ENCODE assay signal across 10 cellular contexts in the genomic region with DNA sequence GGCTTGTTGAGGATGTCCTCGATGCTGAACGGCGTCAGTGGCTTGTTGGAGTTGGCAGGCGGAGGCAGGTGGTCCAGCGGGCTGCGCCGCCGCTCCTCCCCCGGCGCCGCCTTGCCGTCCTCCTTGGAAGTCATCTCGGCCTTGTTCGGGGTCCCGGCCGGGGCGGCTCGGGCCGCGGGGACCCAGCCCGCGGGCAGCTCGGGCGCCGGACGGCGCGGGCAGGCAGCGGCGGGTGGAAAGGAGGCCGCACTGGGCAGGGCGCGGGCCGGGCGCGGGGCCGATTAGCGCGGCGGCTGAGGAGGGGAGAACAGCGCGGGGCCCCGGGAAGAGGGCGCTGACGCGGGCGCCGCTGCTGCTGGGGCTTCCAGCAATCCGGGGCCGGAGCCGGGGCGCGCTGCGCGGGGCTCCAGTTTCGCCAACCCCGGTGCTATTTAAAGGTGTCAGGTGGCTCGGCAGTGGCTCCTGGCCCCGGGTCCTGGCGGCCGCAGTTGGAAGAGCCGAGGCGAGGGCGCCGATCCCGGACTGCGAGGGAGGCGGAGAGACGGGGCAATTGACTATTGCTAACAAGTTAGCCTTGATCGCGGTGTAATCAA. TPM values are rescaled to one million over a fixed set of nuclear protein-coding genes. Genes with fewer than 3 reads are reported as not detected.
DNase-seq lines count a peak whose midpoint lies in the region; TF ChIP-seq lines count a peak whose summit lies in the region.
"Had no signal": no experiment of that assay in that cellular context is flagged by ENCODE, and none has a peak within 500 bp of the region (broad histone marks: within the 10 kb centered on the region; RNA-seq: fewer than 3 reads in every experiment).

No MANE protein-coding gene starts in this region.

- no peaks in the 10 kb centered on the region for H3K36me3 ChIP-seq in HAP-1 (replicated peaks)
- H3K36me3 ChIP-seq in breast epithelium: no peaks in the 10 kb centered on the region
- no peaks in the 10 kb centered on the region for H3K36me3 ChIP-seq in osteoblast (ENCODE audit: insufficient read depth, low read length)
- H3K36me3 ChIP-seq: neutrophil had no signal

- H3K27me3 ChIP-seq in HAP-1 (ENCODE audit: low read depth) (no peaks in the 10 kb centered on the region), breast epithelium (peaks cover 21 to 100% of the 10 kb centered on the region in 2 donors), osteoblast (ENCODE audit: insufficient read depth, low read length) (peaks cover 97% of the 10 kb centered on the region)

- no peak overlapping the region for H3K27ac ChIP-seq in breast epithelium
- H3K27ac ChIP-seq in osteoblast (ENCODE audit: low read depth, low read length): no peak overlapping the region
- H3K27ac ChIP-seq: neutrophil had no signal

- intact Hi-C loops in breast epithelium (cut with DNase I; ENCODE audit: low total_unique reads): no loop called here

- TF ChIP-seq CTCF in breast epithelium (IDR thresholded peaks at IDR 0.05) (no peak), osteoblast (IDR thresholded peaks at IDR 0.05; ENCODE audit: extremely low read depth, low read depth, low read length) (no peak)

- H3K4me3 ChIP-seq in HAP-1 (peak overlapping the region; percentile 42; the same call in 1 of the 2 replicates), breast epithelium (peak overlapping the region; percentile 6 to 61 (median 23)), osteoblast (ENCODE audit: insufficient read depth, low read length) (no peak overlapping the region)

- in situ Hi-C loops in HAP-1 (cut with MboI; ENCODE audit: low sequenced_read_pairs): no loop called here

- H2AFZ ChIP-seq in osteoblast (ENCODE audit: low read length): no peak overlapping the region

- no peak overlapping the region for H3K4me2 ChIP-seq in osteoblast (ENCODE audit: insufficient read depth, low read length)

- DNase-seq in COLO668 (lab: John Stamatoyannopoulos, UW; ENCODE audit: unreplicated experiment): peak; percentile 10
- DNase-seq in HAP-1 (ENCODE audit: low spot score in 2 of 2): no peak
- no peak for DNase-seq in breast epithelium (ENCODE audit: low spot score in 2 of 2)
- DNase-seq in osteoblast (ENCODE audit: insufficient read length, low spot score, missing footprints): peak; percentile 85
- no peak for DNase-seq in NCI-H2029 (lab: John Stamatoyannopoulos, UW)
- DNase-seq in stimulated activated naive CD4-positive, alpha-beta T cell (lab: John Stamatoyannopoulos, UW): no peak
- DNase-seq in dedifferentiated amniotic fluid mesenchymal stem cell (ENCODE audit: extremely low spot score): no peak
- DNase-seq: activated CD8-positive, alpha-beta memory T cell treated with anti-CD3 and anti-CD28 coated beads for 24 hours; Karpas-422 had no signal

- no peaks in the 10 kb centered on the region for H3K79me2 ChIP-seq in osteoblast (ENCODE audit: insufficient read depth, low read length)

- peaks cover 12% of the 10 kb centered on the region for H4K20me1 ChIP-seq in osteoblast (ENCODE audit: insufficient read depth, low read length)

- no peak for TF ChIP-seq POLR2A in breast epithelium (IDR thresholded peaks at IDR 0.05)

- H3K9me3 ChIP-seq in HAP-1: no peaks in the 10 kb centered on the region
- H3K9me3 ChIP-seq in breast epithelium: no peaks in the 10 kb centered on the region
- no peaks in the 10 kb centered on the region for H3K9me3 ChIP-seq in osteoblast (ENCODE audit: low read depth, low read length)
- H3K9me3 ChIP-seq: neutrophil had no signal

- peaks cover 8% of the 10 kb centered on the region for H3K4me1 ChIP-seq in HAP-1
- H3K4me1 ChIP-seq in breast epithelium: peaks cover 14 to 38% of the 10 kb centered on the region in 2 donors
- no peaks in the 10 kb centered on the region for H3K4me1 ChIP-seq in osteoblast (ENCODE audit: insufficient read depth, low read length)

RNA-seq across cellular contexts. Expression of a gene that starts 0.5 kb away (rescaled TPM):
- total RNA-seq in breast epithelium: not detected
- total RNA-seq in osteoblast: not detected in 2 replicates

Comparison
In these comparisons a context has a peak if more than half of its experiments do, and no peak if none do; other contexts are left out.
1. DNase-seq: peak in COLO668 (single experiment) and osteoblast (single experiment); none in HAP-1 (0 of 2), breast epithelium (0 of 2), NCI-H2029 (single experiment), stimulated activated naive CD4-positive, alpha-beta T cell (0 of 6) and dedifferentiated amniotic fluid mesenchymal stem cell (single experiment).